ENCODE assay signal across 3 cellular contexts in the genomic region with DNA sequence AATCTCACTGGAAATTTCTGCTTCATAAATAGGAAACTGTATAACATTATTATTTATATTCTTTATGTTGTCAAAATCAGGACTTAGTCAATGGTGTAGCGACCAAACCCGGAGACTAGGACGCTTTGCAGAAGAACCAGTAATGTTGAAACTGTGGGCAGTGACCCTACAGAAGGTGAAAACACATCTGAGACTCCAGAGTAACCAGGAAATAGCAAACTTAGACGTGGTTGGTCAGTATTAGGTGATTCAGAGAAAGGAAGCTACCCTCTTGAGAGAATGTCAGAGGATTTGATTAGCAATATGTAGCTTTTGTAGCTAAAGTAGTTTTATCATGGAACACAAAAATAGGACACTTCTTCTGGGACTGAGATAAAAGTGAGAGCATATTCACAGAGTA.
TF ChIP-seq lines count a peak whose summit lies in the region.

No MANE protein-coding gene starts in this region.

TF ChIP-seq in IMR-90, 13 proteins besides CTCF, POLR2A, EP300 and RAD21:
- TF ChIP-seq SMC3 (IDR thresholded peaks at IDR 0.05; ENCODE audit: low read depth, low read length) (no peak), CHD1 (IDR thresholded peaks at IDR 0.05; ENCODE audit: low read depth, low read length) (no peak), MAFK (IDR thresholded peaks at IDR 0.05; ENCODE audit: low read depth, low read length) (no peak), BHLHE40 (IDR thresholded peaks at IDR 0.05; ENCODE audit: low read depth, low read length) (no peak), RFX5 (IDR thresholded peaks at IDR 0.05; ENCODE audit: low read depth, low read length) (no peak), RCOR1 (IDR thresholded peaks at IDR 0.05; ENCODE audit: insufficient replicate concordance, low read length) (no peak), FOS (IDR thresholded peaks at IDR 0.05; ENCODE audit: low read depth, low read length) (no peak), NFE2L2 (IDR thresholded peaks at IDR 0.05; ENCODE audit: low read depth, low read length) (no peak)
- TF ChIP-seq, protein P1, sequence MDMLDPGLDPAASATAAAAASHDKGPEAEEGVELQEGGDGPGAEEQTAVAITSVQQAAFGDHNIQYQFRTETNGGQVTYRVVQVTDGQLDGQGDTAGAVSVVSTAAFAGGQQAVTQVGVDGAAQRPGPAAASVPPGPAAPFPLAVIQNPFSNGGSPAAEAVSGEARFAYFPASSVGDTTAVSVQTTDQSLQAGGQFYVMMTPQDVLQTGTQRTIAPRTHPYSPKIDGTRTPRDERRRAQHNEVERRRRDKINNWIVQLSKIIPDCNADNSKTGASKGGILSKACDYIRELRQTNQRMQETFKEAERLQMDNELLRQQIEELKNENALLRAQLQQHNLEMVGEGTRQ (IDR thresholded peaks at IDR 0.05; ENCODE audit: low read depth, low read length): no peak
- TF ChIP-seq, protein P2, sequence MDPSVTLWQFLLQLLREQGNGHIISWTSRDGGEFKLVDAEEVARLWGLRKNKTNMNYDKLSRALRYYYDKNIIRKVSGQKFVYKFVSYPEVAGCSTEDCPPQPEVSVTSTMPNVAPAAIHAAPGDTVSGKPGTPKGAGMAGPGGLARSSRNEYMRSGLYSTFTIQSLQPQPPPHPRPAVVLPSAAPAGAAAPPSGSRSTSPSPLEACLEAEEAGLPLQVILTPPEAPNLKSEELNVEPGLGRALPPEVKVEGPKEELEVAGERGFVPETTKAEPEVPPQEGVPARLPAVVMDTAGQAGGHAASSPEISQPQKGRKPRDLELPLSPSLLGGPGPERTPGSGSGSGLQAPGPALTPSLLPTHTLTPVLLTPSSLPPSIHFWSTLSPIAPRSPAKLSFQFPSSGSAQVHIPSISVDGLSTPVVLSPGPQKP (IDR thresholded peaks at IDR 0.05; ENCODE audit: borderline replicate concordance, low read depth, low read length): no peak

TF ChIP-seq in GM12878, 131 proteins besides CTCF, POLR2A, EP300 and RAD21:
- TF ChIP-seq NRF1 (conservative IDR thresholded peaks at IDR 0.05; ENCODE audit: low read depth, low read length) (no peak), ATF7 (IDR thresholded peaks at IDR 0.05; ENCODE audit: low read depth) (no peak), SMAD5 (IDR thresholded peaks at IDR 0.05; ENCODE audit: low read depth) (no peak), BHLHE40 (IDR thresholded peaks at IDR 0.05; ENCODE audit: borderline replicate concordance in 1 of 2, low read depth in 2 of 2, low read length in 1 of 2) (no peak), PAX8 (IDR thresholded peaks at IDR 0.05) (no peak), ZNF622 (IDR thresholded peaks at IDR 0.05) (no peak), SRF (IDR thresholded peaks at IDR 0.05; ENCODE audit: low read depth in 2 of 2, low read length in 2 of 2) (no peak), RCOR1 (conservative IDR thresholded peaks at IDR 0.05; ENCODE audit: low read depth, low read length) (no peak), JUNB (IDR thresholded peaks at IDR 0.05) (no peak), FOXK2 (IDR thresholded peaks at IDR 0.05) (no peak), SUZ12 (IDR thresholded peaks at IDR 0.05; ENCODE audit: unreplicated experiment) (no peak), SMC3 (IDR thresholded peaks at IDR 0.05; ENCODE audit: borderline replicate concordance, low read length) (no peak), NR2C1 (IDR thresholded peaks at IDR 0.05) (no peak)
- TF ChIP-seq, protein P3, sequence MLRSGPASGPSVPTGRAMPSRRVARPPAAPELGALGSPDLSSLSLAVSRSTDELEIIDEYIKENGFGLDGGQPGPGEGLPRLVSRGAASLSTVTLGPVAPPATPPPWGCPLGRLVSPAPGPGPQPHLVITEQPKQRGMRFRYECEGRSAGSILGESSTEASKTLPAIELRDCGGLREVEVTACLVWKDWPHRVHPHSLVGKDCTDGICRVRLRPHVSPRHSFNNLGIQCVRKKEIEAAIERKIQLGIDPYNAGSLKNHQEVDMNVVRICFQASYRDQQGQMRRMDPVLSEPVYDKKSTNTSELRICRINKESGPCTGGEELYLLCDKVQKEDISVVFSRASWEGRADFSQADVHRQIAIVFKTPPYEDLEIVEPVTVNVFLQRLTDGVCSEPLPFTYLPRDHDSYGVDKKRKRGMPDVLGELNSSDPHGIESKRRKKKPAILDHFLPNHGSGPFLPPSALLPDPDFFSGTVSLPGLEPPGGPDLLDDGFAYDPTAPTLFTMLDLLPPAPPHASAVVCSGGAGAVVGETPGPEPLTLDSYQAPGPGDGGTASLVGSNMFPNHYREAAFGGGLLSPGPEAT (IDR thresholded peaks at IDR 0.05; ENCODE audit: low read depth): no peak
- TF ChIP-seq, protein P4, sequence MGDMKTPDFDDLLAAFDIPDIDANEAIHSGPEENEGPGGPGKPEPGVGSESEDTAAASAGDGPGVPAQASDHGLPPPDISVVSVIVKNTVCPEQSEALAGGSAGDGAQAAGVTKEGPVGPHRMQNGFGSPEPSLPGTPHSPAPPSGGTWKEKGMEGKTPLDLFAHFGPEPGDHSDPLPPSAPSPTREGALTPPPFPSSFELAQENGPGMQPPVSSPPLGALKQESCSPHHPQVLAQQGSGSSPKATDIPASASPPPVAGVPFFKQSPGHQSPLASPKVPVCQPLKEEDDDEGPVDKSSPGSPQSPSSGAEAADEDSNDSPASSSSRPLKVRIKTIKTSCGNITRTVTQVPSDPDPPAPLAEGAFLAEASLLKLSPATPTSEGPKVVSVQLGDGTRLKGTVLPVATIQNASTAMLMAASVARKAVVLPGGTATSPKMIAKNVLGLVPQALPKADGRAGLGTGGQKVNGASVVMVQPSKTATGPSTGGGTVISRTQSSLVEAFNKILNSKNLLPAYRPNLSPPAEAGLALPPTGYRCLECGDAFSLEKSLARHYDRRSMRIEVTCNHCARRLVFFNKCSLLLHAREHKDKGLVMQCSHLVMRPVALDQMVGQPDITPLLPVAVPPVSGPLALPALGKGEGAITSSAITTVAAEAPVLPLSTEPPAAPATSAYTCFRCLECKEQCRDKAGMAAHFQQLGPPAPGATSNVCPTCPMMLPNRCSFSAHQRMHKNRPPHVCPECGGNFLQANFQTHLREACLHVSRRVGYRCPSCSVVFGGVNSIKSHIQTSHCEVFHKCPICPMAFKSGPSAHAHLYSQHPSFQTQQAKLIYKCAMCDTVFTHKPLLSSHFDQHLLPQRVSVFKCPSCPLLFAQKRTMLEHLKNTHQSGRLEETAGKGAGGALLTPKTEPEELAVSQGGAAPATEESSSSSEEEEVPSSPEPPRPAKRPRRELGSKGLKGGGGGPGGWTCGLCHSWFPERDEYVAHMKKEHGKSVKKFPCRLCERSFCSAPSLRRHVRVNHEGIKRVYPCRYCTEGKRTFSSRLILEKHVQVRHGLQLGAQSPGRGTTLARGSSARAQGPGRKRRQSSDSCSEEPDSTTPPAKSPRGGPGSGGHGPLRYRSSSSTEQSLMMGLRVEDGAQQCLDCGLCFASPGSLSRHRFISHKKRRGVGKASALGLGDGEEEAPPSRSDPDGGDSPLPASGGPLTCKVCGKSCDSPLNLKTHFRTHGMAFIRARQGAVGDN (IDR thresholded peaks at IDR 0.05): no peak
- TF ChIP-seq, protein P5, sequence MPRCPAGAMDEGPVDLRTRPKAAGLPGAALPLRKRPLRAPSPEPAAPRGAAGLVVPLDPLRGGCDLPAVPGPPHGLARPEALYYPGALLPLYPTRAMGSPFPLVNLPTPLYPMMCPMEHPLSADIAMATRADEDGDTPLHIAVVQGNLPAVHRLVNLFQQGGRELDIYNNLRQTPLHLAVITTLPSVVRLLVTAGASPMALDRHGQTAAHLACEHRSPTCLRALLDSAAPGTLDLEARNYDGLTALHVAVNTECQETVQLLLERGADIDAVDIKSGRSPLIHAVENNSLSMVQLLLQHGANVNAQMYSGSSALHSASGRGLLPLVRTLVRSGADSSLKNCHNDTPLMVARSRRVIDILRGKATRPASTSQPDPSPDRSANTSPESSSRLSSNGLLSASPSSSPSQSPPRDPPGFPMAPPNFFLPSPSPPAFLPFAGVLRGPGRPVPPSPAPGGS (IDR thresholded peaks at IDR 0.05; ENCODE audit: borderline replicate concordance, insufficient read depth, low read depth, low read length, poor library complexity, severe bottlenecking): no peak
TF ChIP-seq in GM12878: peak in this region for 0.

TF ChIP-seq in SK-N-SH, 30 proteins besides CTCF, POLR2A, EP300 and RAD21:
- no peak for TF ChIP-seq RFX5 (IDR thresholded peaks at IDR 0.05; ENCODE audit: low read length)
- no peak for TF ChIP-seq TEAD4 (IDR thresholded peaks at IDR 0.05; ENCODE audit: borderline replicate concordance, insufficient read depth)
- TF ChIP-seq FOXJ3 (CRISPR knock-in tag; IDR thresholded peaks at IDR 0.05): no peak
